In genomic region chr22:20935780-20936539, GRCh38 we compare ENCODE assay signal across 7 cellular contexts. TPM values are rescaled to one million over a fixed set of nuclear protein-coding genes. Genes with fewer than 3 reads are reported as not detected.
A peak's percentile ranks its signal among the peaks of the same experiment; 100 is the strongest.
DNase-seq lines count a peak whose midpoint lies in the region; ATAC-seq and TF ChIP-seq lines count a peak whose summit lies in the region.
"Not testable (repeated sequence)": the region's sequence is repeated elsewhere in the genome, so short reads cannot be mapped to it uniquely, and the experiment has no call there.

No MANE protein-coding gene starts in this region.

- H3K27me3 Mint-ChIP-seq in CD4-positive, CD25-positive, alpha-beta regulatory T cell; WTC11 (ENCODE audit: low read depth); brain; naive thymus-derived CD4-positive, alpha-beta T cell; progenitor cell of endocrine pancreas: not testable (repeated sequence)

- H3K4me3 ChIP-seq in CD4-positive, CD25-positive, alpha-beta regulatory T cell (ENCODE audit: low read depth, low read length); HEK293 (ENCODE audit: low read depth, low read length); cardiac muscle cell; naive thymus-derived CD4-positive, alpha-beta T cell (ENCODE audit: low read length): not testable (repeated sequence)

- H3K27me3 ChIP-seq in CD4-positive, CD25-positive, alpha-beta regulatory T cell (ENCODE audit: control insufficient read depth, insufficient read depth, low read length); cardiac muscle cell; naive thymus-derived CD4-positive, alpha-beta T cell (ENCODE audit: control insufficient read depth in 2 of 2, insufficient read depth in 2 of 2, low read length in 2 of 2): not testable (repeated sequence)

- POLR2A ChIA-PET in HEK293 (lab: Yijun Ruan, JAX): interaction anchor here (0.7 to 2.5 kb wide), 2 partner anchors 15 to 46 kb away, joined by 3 to 10 read pairs; partner anchors contain the start of gene LZTR1
- POLR2A ChIA-PET in WTC11 (lab: Charles Lee): interaction anchor here (0.6 kb wide), 2 partner anchors 120 to 931 kb away, joined by 3 read pairs; no protein-coding TSS in a partner anchor
- POLR2A ChIA-PET in naive thymus-derived CD4-positive, alpha-beta T cell (lab: Charles Lee): interaction anchor here (0.6 kb wide), 1 partner anchor 23 kb away, joined by 3 read pairs; no protein-coding TSS in a partner anchor

- H3K27ac ChIP-seq in CD4-positive, CD25-positive, alpha-beta regulatory T cell (ENCODE audit: insufficient read depth, low read length, poor library complexity, severe bottlenecking); HEK293 (ENCODE audit: extremely low read depth, low read depth, low read length); naive thymus-derived CD4-positive, alpha-beta T cell (ENCODE audit: low read depth, low read length): not testable (repeated sequence)
- peak overlapping the region; percentile 65 for H3K27ac ChIP-seq in cardiac muscle cell

- intact Hi-C loops in naive thymus-derived CD4-positive, alpha-beta T cell (cut with micrococcal nuclease): not testable (repeated sequence)

- peaks cover 35 to 90% (median 62%) of the 10 kb centered on the region in 4 donors for H3K4me1 Mint-ChIP-seq in CD4-positive, CD25-positive, alpha-beta regulatory T cell
- H3K4me1 Mint-ChIP-seq in WTC11 (peaks cover 30% of the 10 kb centered on the region), brain (peaks cover 83% of the 10 kb centered on the region), progenitor cell of endocrine pancreas (ENCODE audit: low read depth) (peaks cover 26% of the 10 kb centered on the region)
- peaks cover 52 to 90% (median 75%) of the 10 kb centered on the region in 7 donors for H3K4me1 Mint-ChIP-seq in naive thymus-derived CD4-positive, alpha-beta T cell

- peaks cover 36% of the 10 kb centered on the region for H3K36me3 ChIP-seq in CD4-positive, CD25-positive, alpha-beta regulatory T cell (ENCODE audit: control insufficient read depth, insufficient read depth, low read length)
- H3K36me3 ChIP-seq in HEK293 (ENCODE audit: control insufficient read depth in 2 of 2, insufficient read depth in 1 of 2, low read length in 2 of 2) (peaks cover 11 to 51% of the 10 kb centered on the region in 2 experiments; a peak in 2 of 3 replicates), cardiac muscle cell (peaks cover 19% of the 10 kb centered on the region)
- peaks cover 0 to 25% (median 11%) of the 10 kb centered on the region in 3 experiments for H3K36me3 ChIP-seq in naive thymus-derived CD4-positive, alpha-beta T cell (ENCODE audit: control insufficient read depth in 2 of 3, insufficient read depth in 3 of 3, low read length in 3 of 3)

- peaks cover 50% of the 10 kb centered on the region for H3K36me3 Mint-ChIP-seq in CD4-positive, CD25-positive, alpha-beta regulatory T cell
- H3K36me3 Mint-ChIP-seq in WTC11 (peaks cover 40% of the 10 kb centered on the region), brain (peaks cover 94% of the 10 kb centered on the region), progenitor cell of endocrine pancreas (ENCODE audit: insufficient read depth) (peaks cover 11% of the 10 kb centered on the region)
- H3K36me3 Mint-ChIP-seq in naive thymus-derived CD4-positive, alpha-beta T cell: peaks cover 18 to 50% (median 24%) of the 10 kb centered on the region in 5 donors

- TF ChIP-seq CTCF in HEK293 (tag by site-specific recombination; IDR thresholded peaks at IDR 0.05); WTC11 (IDR thresholded peaks at IDR 0.05); brain (conservative IDR thresholded peaks at IDR 0.05); cardiac muscle cell (IDR thresholded peaks at IDR 0.05; ENCODE audit: low read depth, low read length); progenitor cell of endocrine pancreas (IDR thresholded peaks at IDR 0.05; ENCODE audit: unreplicated experiment): not testable (repeated sequence)

- not testable (repeated sequence) for H3K9me3 Mint-ChIP-seq in CD4-positive, CD25-positive, alpha-beta regulatory T cell; WTC11; brain; naive thymus-derived CD4-positive, alpha-beta T cell; progenitor cell of endocrine pancreas (ENCODE audit: low read depth)

- peak overlapping the region in 1 of 3 donors; percentile 31 for H3K27ac Mint-ChIP-seq in CD4-positive, CD25-positive, alpha-beta regulatory T cell
- H3K27ac Mint-ChIP-seq in WTC11 (peak overlapping the region; percentile 87), brain (peak overlapping the region in 1 of 5 experiments; percentile 53), progenitor cell of endocrine pancreas (peak overlapping the region; percentile 52)
- peak overlapping the region in 1 of 9 donors; percentile 19 for H3K27ac Mint-ChIP-seq in naive thymus-derived CD4-positive, alpha-beta T cell

- H3K4me3 Mint-ChIP-seq in CD4-positive, CD25-positive, alpha-beta regulatory T cell: peak overlapping the region; percentile 30 to 63 (median 50)
- not testable (repeated sequence) for H3K4me3 Mint-ChIP-seq in WTC11; progenitor cell of endocrine pancreas (ENCODE audit: low read depth)
- peak overlapping the region in 4 of 5 experiments; percentile 28 to 59 (median 50) for H3K4me3 Mint-ChIP-seq in brain
- H3K4me3 Mint-ChIP-seq in naive thymus-derived CD4-positive, alpha-beta T cell: peak overlapping the region in 8 of 10 donors; percentile 16 to 83 (median 53)

- CTCF ChIA-PET in HEK293 (lab: Yijun Ruan, JAX) (interaction anchor here (0.6 to 0.9 kb wide), 3 partner anchors 13 to 706 kb away, joined by 3 to 4 read pairs (median 3); partner anchors contain the start of gene SDF2L1), WTC11 (lab: Charles Lee) (interaction anchor here (1.7 kb wide), 2 partner anchors 20 to 50 kb away, joined by 6 to 10 read pairs; no protein-coding TSS in a partner anchor)
- CTCF ChIA-PET in naive thymus-derived CD4-positive, alpha-beta T cell (lab: Charles Lee): interaction anchor here (0.9 kb wide), 1 partner anchor 10 kb away, joined by 3 read pairs; no protein-coding TSS in a partner anchor

- H3K9me3 ChIP-seq in CD4-positive, CD25-positive, alpha-beta regulatory T cell (ENCODE audit: control insufficient read depth in 2 of 2, low read length in 2 of 2); HEK293 (ENCODE audit: control insufficient read depth, insufficient read depth, low read depth, low read length); cardiac muscle cell (ENCODE audit: low read depth); naive thymus-derived CD4-positive, alpha-beta T cell (ENCODE audit: control insufficient read depth in 2 of 3, low read length in 3 of 3): not testable (repeated sequence)

- ATAC-seq in CD4-positive, CD25-positive, alpha-beta regulatory T cell (ENCODE audit: low read depth in 2 of 2); WTC11; naive thymus-derived CD4-positive, alpha-beta T cell: not testable (repeated sequence)

- peaks cover 58% of the 10 kb centered on the region for H3K4me1 ChIP-seq in CD4-positive, CD25-positive, alpha-beta regulatory T cell (ENCODE audit: control insufficient read depth, insufficient read depth, low read length, poor library complexity, severe bottlenecking)
- not testable (repeated sequence) for H3K4me1 ChIP-seq in HEK293 (ENCODE audit: control insufficient read depth, insufficient read depth, low read length)
- peaks cover 13% of the 10 kb centered on the region for H3K4me1 ChIP-seq in cardiac muscle cell (ENCODE audit: low read depth)
- H3K4me1 ChIP-seq in naive thymus-derived CD4-positive, alpha-beta T cell (ENCODE audit: control insufficient read depth in 2 of 2, insufficient read depth in 2 of 2, low read length in 2 of 2): peaks cover 22 to 32% of the 10 kb centered on the region in 2 donors

- DNase-seq in CD4-positive, CD25-positive, alpha-beta regulatory T cell; WTC11 (ENCODE audit: low spot score); cardiac muscle cell (ENCODE audit: low read depth in 1 of 2, low spot score in 1 of 2); naive thymus-derived CD4-positive, alpha-beta T cell; progenitor cell of endocrine pancreas (ENCODE audit: low spot score, unreplicated experiment): not testable (repeated sequence)

RNA-seq across cellular contexts. Expression of gene CRKL, which starts 18.8 kb away (rescaled TPM):
- total RNA-seq in CD4-positive, CD25-positive, alpha-beta regulatory T cell: 49.5 TPM
- 10 to 100 TPM; 41.7 to 61.4 (median 57.0) TPM for polyA plus RNA-seq in CD4-positive, CD25-positive, alpha-beta regulatory T cell
- total RNA-seq in WTC11 (2021): 113 to 115 TPM (median 114 TPM) in 3 replicates
- 39.0 TPM for polyA plus RNA-seq in brain (ENCODE audit: insufficient read depth, low read depth, low replicate concordance)
- total RNA-seq in cardiac muscle cell: 74.3 and 80.9 TPM in 2 replicates
- polyA plus RNA-seq in cardiac muscle cell: 42.4 and 60.1 TPM in 2 replicates
- total RNA-seq in naive thymus-derived CD4-positive, alpha-beta T cell: 10 to 100 TPM; 38.9 to 82.7 (median 77.8) TPM
- polyA plus RNA-seq in naive thymus-derived CD4-positive, alpha-beta T cell: 10 to 100 TPM; 44.7 to 65.8 TPM
- total RNA-seq in progenitor cell of endocrine pancreas: 81.4 and 86.3 TPM in 2 replicates

RNA-seq across cellular contexts. Expression of gene AIFM3, which starts 31.1 kb away (rescaled TPM):
- total RNA-seq in CD4-positive, CD25-positive, alpha-beta regulatory T cell: 0.49 TPM
- not detected for polyA plus RNA-seq in CD4-positive, CD25-positive, alpha-beta regulatory T cell
- total RNA-seq in WTC11 (2021) (2.6 to 3.4 TPM (median 2.8 TPM) in 3 replicates), cardiac muscle cell (2.0 and 4.8 TPM in 2 replicates), progenitor cell of endocrine pancreas (1.8 and 2.3 TPM in 2 replicates)
- polyA plus RNA-seq in brain (ENCODE audit: insufficient read depth, low read depth, low replicate concordance) (33.8 TPM), cardiac muscle cell (0.67 and 0.87 TPM in 2 replicates)
- total RNA-seq in naive thymus-derived CD4-positive, alpha-beta T cell: 1 to 10 TPM in 3 of 5 experiments, under 1 TPM in 2; 0.24 to 9.0 (median 1.2) TPM
- under 1 TPM; 0.17 to 0.32 TPM for polyA plus RNA-seq in naive thymus-derived CD4-positive, alpha-beta T cell

RNA-seq across cellular contexts. Expression of gene LZTR1, which starts 46.1 kb away (rescaled TPM):
- 69.4 TPM for total RNA-seq in CD4-positive, CD25-positive, alpha-beta regulatory T cell
- polyA plus RNA-seq in CD4-positive, CD25-positive, alpha-beta regulatory T cell: 10 to 100 TPM in 3 of 4 donors, 1 to 10 TPM in 1; 9.6 to 12.1 (median 11.7) TPM
- total RNA-seq in WTC11 (2021) (38.3 to 44.5 TPM (median 40.1 TPM) in 3 replicates), cardiac muscle cell (50.8 and 62.6 TPM in 2 replicates), progenitor cell of endocrine pancreas (91.6 and 93.8 TPM in 2 replicates)
- polyA plus RNA-seq in brain (ENCODE audit: insufficient read depth, low read depth, low replicate concordance) (25.4 TPM), cardiac muscle cell (41.7 and 60.9 TPM in 2 replicates)
- total RNA-seq in naive thymus-derived CD4-positive, alpha-beta T cell: 100 to 1,000 TPM in 2 of 5 experiments, 10 to 100 TPM in 3; 61.8 to 104 (median 74.2) TPM
- 10 to 100 TPM; 11.4 to 15.6 TPM for polyA plus RNA-seq in naive thymus-derived CD4-positive, alpha-beta T cell
